ENCODE assay signal across 18 cellular contexts in genomic region chr12:124148481-124148880, GRCh38.
"Had no signal": no experiment of that assay in that cellular context is flagged by ENCODE, and none has a peak within 500 bp of the region (broad histone marks: within the 10 kb centered on the region; RNA-seq: fewer than 3 reads in every experiment).

No MANE protein-coding gene starts in this region.

- H3K9me3 Mint-ChIP-seq: activated CD4-positive, alpha-beta T cell treated with anti-CD3 and anti-CD28 coated beads, Interleukin-2, amount 10 ng/mL, durations not matched to agents 7 days and 5 days had no signal

- H3K27ac ChIP-seq: colonic mucosa, esophagus squamous epithelium, right atrium auricular region, tibial artery had no signal

- H3K4me1 Mint-ChIP-seq: activated CD4-positive, alpha-beta T cell treated with anti-CD3 and anti-CD28 coated beads, Interleukin-2, amount 10 ng/mL, durations not matched to agents 7 days and 5 days had no signal

- H3K4me1 ChIP-seq: colonic mucosa, esophagus squamous epithelium, right atrium auricular region, tibial artery had no signal

- H3K27me3 ChIP-seq: colonic mucosa, esophagus squamous epithelium, right atrium auricular region, tibial artery had no signal

- H3K9me3 ChIP-seq: colonic mucosa, esophagus squamous epithelium, right atrium auricular region had no signal

- H3K4me3 ChIP-seq: colonic mucosa, esophagus squamous epithelium, lung, right atrium auricular region, tibial artery had no signal

- DNase-seq: activated CD4-positive, alpha-beta T cell treated with anti-CD3 and anti-CD28 coated beads, Interleukin-2, amount 10 ng/mL, durations not matched to agents 7 days and 5 days; activated CD4-positive, CD25-positive, alpha-beta regulatory T cell; activated CD8-positive, alpha-beta memory T cell treated with anti-CD3 and anti-CD28 coated beads for 24 hours; activated gamma-delta T cell treated with Interleukin-2 at 50 U/mL for 16 hours; amniotic stem cell; central memory CD4-positive, alpha-beta T cell; colonic mucosa; esophagus squamous epithelium; naive B cell; stimulated activated CD4-positive, alpha-beta T cell treated with anti-CD3 and anti-CD28 coated beads, Interleukin-15, amount 100 ng/mL, for 24 hours; stimulated activated CD4-positive, alpha-beta T cell treated with anti-CD3 and anti-CD28 coated beads, Interleukin-4, amount 100 ng/mL, for 1 hour; stimulated activated naive B cell treated with anti-CD40 and anti-IgM and Interleukin-4, amounts not matched to agents 10 μg/mL and 1 μg/mL and 100 μg/mL, for 72 hours; tibial artery had no signal

- H3K4me3 Mint-ChIP-seq: activated CD4-positive, alpha-beta T cell treated with anti-CD3 and anti-CD28 coated beads, Interleukin-2, amount 10 ng/mL, durations not matched to agents 7 days and 5 days; activated naive CD8-positive, alpha-beta T cell; naive B cell; stimulated activated naive B cell treated with anti-CD40 and anti-IgM and Interleukin-4, amounts not matched to agents 10 μg/mL and 1 μg/mL and 100 μg/mL, for 72 hours had no signal

- FAIRE-seq: islet of Langerhans, TTC549 had no signal

- H3K27ac Mint-ChIP-seq: activated CD4-positive, alpha-beta T cell treated with anti-CD3 and anti-CD28 coated beads, Interleukin-2, amount 10 ng/mL, durations not matched to agents 7 days and 5 days; activated naive CD8-positive, alpha-beta T cell; stimulated activated naive B cell treated with anti-CD40 and anti-IgM and Interleukin-4, amounts not matched to agents 10 μg/mL and 1 μg/mL and 100 μg/mL, for 72 hours had no signal

- H3K36me3 ChIP-seq: colonic mucosa, esophagus squamous epithelium, right atrium auricular region, tibial artery had no signal
